Comparison of ENCODE assay signal across 9 cellular contexts in the genomic region with DNA sequence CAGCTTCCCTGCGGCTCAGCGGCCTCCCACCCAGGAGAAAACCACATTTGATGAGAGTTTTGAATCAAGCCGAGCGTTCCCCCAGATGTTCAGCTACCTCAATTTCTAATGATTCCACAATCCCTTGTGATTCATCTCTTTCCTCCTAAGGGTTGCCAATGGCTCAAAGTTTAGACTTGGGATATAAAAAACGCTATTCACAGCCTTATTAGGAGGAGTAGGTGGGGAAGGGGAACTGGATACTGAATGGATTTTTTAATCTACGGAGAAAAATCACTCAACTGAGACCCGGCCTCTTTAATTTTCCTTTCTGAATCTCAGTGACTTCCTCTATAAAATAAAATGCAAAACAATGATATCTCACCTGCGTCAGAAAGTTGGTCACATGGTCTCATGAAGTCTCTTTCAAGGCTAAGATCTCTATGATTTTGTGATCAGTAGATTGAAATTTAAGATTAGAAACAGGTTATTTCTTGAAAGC.
DNase-seq lines count a peak whose midpoint lies in the region; ATAC-seq, FAIRE-seq and TF ChIP-seq lines count a peak whose summit lies in the region.
"Had no signal": no experiment of that assay in that cellular context is flagged by ENCODE, and none has a peak within 500 bp of the region (broad histone marks: within the 10 kb centered on the region; RNA-seq: fewer than 3 reads in every experiment).

No MANE protein-coding gene starts in this region.

- H3K27ac ChIP-seq in right lobe of liver (peak overlapping the region in 2 of 3 donors; percentile 27 to 49), HepG2 (ENCODE audit: extremely low read length, insufficient read depth, low read length) (no peak overlapping the region), ectodermal cell (ENCODE audit: insufficient read depth, low read depth, low read length, poor library complexity, severe bottlenecking) (no peak overlapping the region), aorta (ENCODE audit: low read depth in 1 of 2, low read length in 2 of 2) (no peak overlapping the region)

- H3K36me3 ChIP-seq in right lobe of liver (no peaks in the 10 kb centered on the region), HepG2 (replicated peaks in 1 of 2; ENCODE audit: control insufficient read depth in 1 of 2, insufficient read depth in 2 of 2, low read length in 2 of 2) (no peaks in the 10 kb centered on the region), ectodermal cell (ENCODE audit: control insufficient read depth, insufficient read depth, low read length) (no peaks in the 10 kb centered on the region), aorta (ENCODE audit: control insufficient read depth in 1 of 2, insufficient read depth in 2 of 2, low read length in 1 of 2) (no peaks in the 10 kb centered on the region)

- intact Hi-C loops in right lobe of liver (cut with DNase I) (no loop called here), HepG2 (cut with micrococcal nuclease; ENCODE audit: unreplicated experiment) (no loop called here), aorta (cut with DNase I) (loop anchor here (5.0 to 10.0 kb wide), 3 partner anchors 363 to 548 kb away; no protein-coding TSS in a partner anchor)

- ATAC-seq in right lobe of liver (no peak), HepG2 (no peak), aorta (ENCODE audit: low FRiP score) (no peak), GM21367 (IDR thresholded peaks at IDR 0.05; ENCODE audit: unreplicated experiment) (no peak)

- DNase-seq in right lobe of liver: no peak
- DNase-seq in HepG2 (ENCODE audit: low spot score): no peak
- DNase-seq in midbrain (lab: John Stamatoyannopoulos, UW): peak; percentile 48
- DNase-seq in aorta: no peak
- no peak for DNase-seq in occipital lobe (lab: John Stamatoyannopoulos, UW)
- no peak for DNase-seq in SIG-M5 (lab: John Stamatoyannopoulos, UW)
- DNase-seq: Calu3 had no signal

- no peaks in the 10 kb centered on the region for H4K20me1 ChIP-seq in HepG2 (ENCODE audit: insufficient read depth, low read length)

- TF ChIP-seq CTCF in right lobe of liver (IDR thresholded peaks at IDR 0.05) (no peak), HepG2 (CRISPR knock-in tag; IDR thresholded peaks at IDR 0.05) (no peak)

- no peak overlapping the region for H3K9ac ChIP-seq in HepG2 (ENCODE audit: insufficient read depth, low read depth, low read length)

- CTCF ChIA-PET in HepG2 (lab: Yijun Ruan, JAX; ENCODE audit: low intra/inter-chr PET ratio, low total read pairs): no interaction called here

- no peaks in the 10 kb centered on the region for H3K79me2 ChIP-seq in HepG2 (ENCODE audit: insufficient read depth, low read length)

- no peak for FAIRE-seq in HepG2 (lab: Jason Lieb, UNC)

- in situ Hi-C loops in HepG2 (cut with HindIII; ENCODE audit: extremely low pct_ligation_motif_present, low pct_unique_long_range_greater_than_20kb): no loop called here

- TF ChIP-seq RAD21 in HepG2 (CRISPR knock-in tag; IDR thresholded peaks at IDR 0.05): no peak

- H3K27me3 ChIP-seq in right lobe of liver: peaks cover 0 to 14% of the 10 kb centered on the region in 2 donors
- H3K27me3 ChIP-seq in HepG2 (ENCODE audit: control insufficient read depth in 1 of 2, insufficient read depth in 2 of 2, low read length in 2 of 2): no peaks in the 10 kb centered on the region
- H3K27me3 ChIP-seq in ectodermal cell (ENCODE audit: control insufficient read depth, insufficient read depth, low read length, poor library complexity, severe bottlenecking): peaks cover 5% of the 10 kb centered on the region
- H3K27me3 ChIP-seq in aorta (ENCODE audit: control insufficient read depth in 1 of 2, insufficient read depth in 2 of 2, low read length in 1 of 2): no peaks in the 10 kb centered on the region

- H3K4me3 ChIP-seq in right lobe of liver: peak overlapping the region; percentile 38 to 50 (median 41)
- H3K4me3 ChIP-seq in HepG2 (replicated peaks in 1 of 3; ENCODE audit: insufficient read depth in 1 of 3, low read depth in 2 of 3, low read length in 3 of 3): no peak overlapping the region
- H3K4me3 ChIP-seq in ectodermal cell (ENCODE audit: insufficient read depth, low read depth, low read length): peak overlapping the region; percentile 46
- peak overlapping the region; percentile 73 to 95 for H3K4me3 ChIP-seq in aorta (ENCODE audit: low read length in 2 of 2)

- H3K9me3 ChIP-seq in right lobe of liver: no peaks in the 10 kb centered on the region
- H3K9me3 ChIP-seq in HepG2 (ENCODE audit: low read length): peaks cover 38% of the 10 kb centered on the region
- H3K9me3 ChIP-seq in ectodermal cell (ENCODE audit: control insufficient read depth, low read length): no peaks in the 10 kb centered on the region
- H3K9me3 ChIP-seq in aorta (ENCODE audit: control insufficient read depth, low read length): no peaks in the 10 kb centered on the region

- TF ChIP-seq POLR2A in right lobe of liver (IDR thresholded peaks at IDR 0.05) (no peak), HepG2 (IDR thresholded peaks at IDR 0.05; ENCODE audit: insufficient read depth in 1 of 2, low read depth in 2 of 2, low read length in 2 of 2) (no peak)

- 33% methylated on average over 6 of the region's 8 CpGs for WGBS in right lobe of liver (ENCODE audit: insufficient coverage, low coverage, low lambda C conversion rate, missing lambda C conversion rate)
- 49% methylated on average over 6 of the region's 8 CpGs for WGBS in HepG2 (ENCODE audit: low lambda C conversion rate)
- 27% methylated on average over 7 to 8 of the region's 8 CpGs for WGBS in ectodermal cell, 2 experiments
- 54 to 69% methylated on average over 8 of the region's 8 CpGs for WGBS in aorta, 2 donors

- no TSS peak for BruUV-seq in HepG2 (replicated peaks; lab: Mats Ljungman, UMichigan)

- POLR2A ChIA-PET in HepG2 (lab: Yijun Ruan, JAX): no interaction called here

- H3K4me1 ChIP-seq in right lobe of liver: peaks cover 0 to 9% (median 0%) of the 10 kb centered on the region in 4 donors
- H3K4me1 ChIP-seq in HepG2 (ENCODE audit: insufficient read depth, low read length): no peaks in the 10 kb centered on the region
- H3K4me1 ChIP-seq in ectodermal cell (ENCODE audit: control insufficient read depth, insufficient read depth, low read length): peaks cover 14% of the 10 kb centered on the region
- H3K4me1 ChIP-seq in aorta (ENCODE audit: control insufficient read depth in 1 of 2, insufficient read depth in 2 of 2, low read length in 2 of 2): peaks cover 0 to 2% of the 10 kb centered on the region in 2 donors

- H2AFZ ChIP-seq in HepG2 (ENCODE audit: low read length): no peak overlapping the region

- H3K4me2 ChIP-seq in HepG2 (ENCODE audit: low read depth, low read length): no peak overlapping the region

- TF ChIP-seq EP300 in HepG2 (IDR thresholded peaks at IDR 0.05; ENCODE audit: low read depth in 2 of 2, low read length in 2 of 2) (no peak), HepG2 (CRISPR knock-in tag; IDR thresholded peaks at IDR 0.05; ENCODE audit: borderline replicate concordance) (no peak)

TF ChIP-seq in HepG2, 621 proteins besides CTCF, POLR2A, EP300 and RAD21 (continues in another document):
- TF ChIP-seq, protein P1, sequence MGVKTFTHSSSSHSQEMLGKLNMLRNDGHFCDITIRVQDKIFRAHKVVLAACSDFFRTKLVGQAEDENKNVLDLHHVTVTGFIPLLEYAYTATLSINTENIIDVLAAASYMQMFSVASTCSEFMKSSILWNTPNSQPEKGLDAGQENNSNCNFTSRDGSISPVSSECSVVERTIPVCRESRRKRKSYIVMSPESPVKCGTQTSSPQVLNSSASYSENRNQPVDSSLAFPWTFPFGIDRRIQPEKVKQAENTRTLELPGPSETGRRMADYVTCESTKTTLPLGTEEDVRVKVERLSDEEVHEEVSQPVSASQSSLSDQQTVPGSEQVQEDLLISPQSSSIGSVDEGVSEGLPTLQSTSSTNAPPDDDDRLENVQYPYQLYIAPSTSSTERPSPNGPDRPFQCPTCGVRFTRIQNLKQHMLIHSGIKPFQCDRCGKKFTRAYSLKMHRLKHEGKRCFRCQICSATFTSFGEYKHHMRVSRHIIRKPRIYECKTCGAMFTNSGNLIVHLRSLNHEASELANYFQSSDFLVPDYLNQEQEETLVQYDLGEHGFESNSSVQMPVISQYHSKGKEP (CRISPR knock-in tag; IDR thresholded peaks at IDR 0.05): no peak
- TF ChIP-seq SCMH1 (CRISPR knock-in tag; IDR thresholded peaks at IDR 0.05; ENCODE audit: borderline replicate concordance) (no peak), SMAD1 (CRISPR knock-in tag; IDR thresholded peaks at IDR 0.05; ENCODE audit: borderline replicate concordance, low read depth) (no peak), SMAD9 (CRISPR knock-in tag; IDR thresholded peaks at IDR 0.05) (no peak), ZNF367 (CRISPR knock-in tag; IDR thresholded peaks at IDR 0.05; ENCODE audit: borderline replicate concordance) (no peak), ZNF3 (CRISPR knock-in tag; IDR thresholded peaks at IDR 0.05) (no peak), ZNF121 (CRISPR knock-in tag; IDR thresholded peaks at IDR 0.05) (no peak), FIP1L1 (IDR thresholded peaks at IDR 0.05; ENCODE audit: borderline replicate concordance, insufficient read depth, low read depth, low read length) (no peak), ZKSCAN1 (IDR thresholded peaks at IDR 0.05; ENCODE audit: low read length) (no peak), SOX13 (IDR thresholded peaks at IDR 0.05) (no peak), SOX13 (CRISPR knock-in tag; conservative IDR thresholded peaks at IDR 0.05 in 1 of 2, IDR thresholded peaks at IDR 0.05 in 1 of 2) (no peak), U2AF1 (optimal IDR thresholded peaks at IDR 0.05; ENCODE audit: low read depth, low read length) (no peak), PHF20 (CRISPR knock-in tag; IDR thresholded peaks at IDR 0.05) (no peak)
- TF ChIP-seq, protein P2, sequence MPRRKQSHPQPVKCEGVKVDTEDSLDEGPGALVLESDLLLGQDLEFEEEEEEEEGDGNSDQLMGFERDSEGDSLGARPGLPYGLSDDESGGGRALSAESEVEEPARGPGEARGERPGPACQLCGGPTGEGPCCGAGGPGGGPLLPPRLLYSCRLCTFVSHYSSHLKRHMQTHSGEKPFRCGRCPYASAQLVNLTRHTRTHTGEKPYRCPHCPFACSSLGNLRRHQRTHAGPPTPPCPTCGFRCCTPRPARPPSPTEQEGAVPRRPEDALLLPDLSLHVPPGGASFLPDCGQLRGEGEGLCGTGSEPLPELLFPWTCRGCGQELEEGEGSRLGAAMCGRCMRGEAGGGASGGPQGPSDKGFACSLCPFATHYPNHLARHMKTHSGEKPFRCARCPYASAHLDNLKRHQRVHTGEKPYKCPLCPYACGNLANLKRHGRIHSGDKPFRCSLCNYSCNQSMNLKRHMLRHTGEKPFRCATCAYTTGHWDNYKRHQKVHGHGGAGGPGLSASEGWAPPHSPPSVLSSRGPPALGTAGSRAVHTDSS (CRISPR knock-in tag; conservative IDR thresholded peaks at IDR 0.05): no peak

Comparison
In these comparisons a context has a peak if more than half of its experiments do, and no peak if none do; other contexts are left out.
1. H3K27ac ChIP-seq: peak in right lobe of liver (2 of 3); none in HepG2 (single experiment), ectodermal cell (single experiment) and aorta (0 of 2).
2. H3K4me3 ChIP-seq: peak in right lobe of liver (3 of 3), ectodermal cell (single experiment) and aorta (2 of 2); none in HepG2 (0 of 3).
3. intact Hi-C loops: an anchor here in aorta (5.0 to 10.0 kb wide); none called in right lobe of liver and HepG2.